ENCODE assay signal across 1 cellular context in genomic region chr9:131545003-131545785, GRCh38.
TF ChIP-seq lines count a peak whose summit lies in the region.

Gene PRRT1B, plus strand, starts transcription at chr9:131545523. Its CDS starts 93 bp downstream, at chr9:131545616.

TF ChIP-seq in HepG2, 621 proteins besides CTCF, POLR2A, EP300 and RAD21 (continued from another document and continues in another):
- no peak for TF ChIP-seq ZBTB40 (IDR thresholded peaks at IDR 0.05)
- no peak for TF ChIP-seq ZBTB40 (CRISPR knock-in tag; IDR thresholded peaks at IDR 0.05)
- no peak for TF ChIP-seq NCOA5 (CRISPR knock-in tag; IDR thresholded peaks at IDR 0.05)
- peak; percentile 91 for TF ChIP-seq PHF21A (CRISPR knock-in tag; IDR thresholded peaks at IDR 0.05)
- peak; percentile 74; the same call in 1 of the 2 replicates for TF ChIP-seq ZNF331 (CRISPR knock-in tag; IDR thresholded peaks at IDR 0.05)
- peak; percentile 84 for TF ChIP-seq HDAC1 (CRISPR knock-in tag; IDR thresholded peaks at IDR 0.05)
- peak; percentile 100 for TF ChIP-seq HNRNPUL1 (IDR thresholded peaks at IDR 0.05; ENCODE audit: low read depth, low read length)
- TF ChIP-seq BORCS8-MEF2B (CRISPR knock-in tag; IDR thresholded peaks at IDR 0.05): peak; percentile 89
- TF ChIP-seq MIXL1 (CRISPR knock-in tag; IDR thresholded peaks at IDR 0.05): peak; percentile 72
- TF ChIP-seq GABPB1 (CRISPR knock-in tag; IDR thresholded peaks at IDR 0.05): peak; percentile 72; the same call in 1 of the 2 replicates
- TF ChIP-seq KDM2A (CRISPR knock-in tag; IDR thresholded peaks at IDR 0.05; ENCODE audit: borderline replicate concordance, low read depth): peak; percentile 81
- TF ChIP-seq ELF3 (CRISPR knock-in tag; IDR thresholded peaks at IDR 0.05): peak; percentile 86
- no peak for TF ChIP-seq NFRKB (IDR thresholded peaks at IDR 0.05)
- peak; percentile 71; the same call in 1 of the 2 replicates for TF ChIP-seq MIER2 (CRISPR knock-in tag; IDR thresholded peaks at IDR 0.05)
- no peak for TF ChIP-seq ZNF431 (CRISPR knock-in tag; IDR thresholded peaks at IDR 0.05; ENCODE audit: borderline replicate concordance, low read depth)
- TF ChIP-seq CBX5 (CRISPR knock-in tag; IDR thresholded peaks at IDR 0.05; ENCODE audit: borderline replicate concordance): peak; percentile 58; the same call in 1 of the 2 replicates
- no peak; the same call in 1 of the 2 replicates for TF ChIP-seq ZBTB43 (CRISPR knock-in tag; conservative IDR thresholded peaks at IDR 0.05)
- 0 out of 2 replicates have a peak, but pooled peaks have one; percentile 23 for TF ChIP-seq ZNF792 (CRISPR knock-in tag; IDR thresholded peaks at IDR 0.05)
- TF ChIP-seq SIX4 (CRISPR knock-in tag; IDR thresholded peaks at IDR 0.05): peak; percentile 97
- TF ChIP-seq FOXA3 (CRISPR knock-in tag; IDR thresholded peaks at IDR 0.05): peak; percentile 97
- peak; percentile 99 for TF ChIP-seq BCL6 (CRISPR knock-in tag; IDR thresholded peaks at IDR 0.05)
- TF ChIP-seq SKI (IDR thresholded peaks at IDR 0.05; ENCODE audit: partially characterized antibody): peak; percentile 79
- TF ChIP-seq GATAD2A (CRISPR knock-in tag; IDR thresholded peaks at IDR 0.05): peak; percentile 47; the same call in 1 of the 2 replicates
- TF ChIP-seq YY1 (IDR thresholded peaks at IDR 0.05; ENCODE audit: insufficient read depth, insufficient replicate concordance, low read depth, low read length): peak; percentile 68
- peak; percentile 87 for TF ChIP-seq IKZF5 (CRISPR knock-in tag; IDR thresholded peaks at IDR 0.05)
- TF ChIP-seq ZNF441 (CRISPR knock-in tag; IDR thresholded peaks at IDR 0.05; ENCODE audit: borderline replicate concordance): no peak
- peak; percentile 64; the same call in 1 of the 2 replicates for TF ChIP-seq ZNF280D (CRISPR knock-in tag; IDR thresholded peaks at IDR 0.05)
- TF ChIP-seq ISX (CRISPR knock-in tag; conservative IDR thresholded peaks at IDR 0.05): no peak
- peak; percentile 96 for TF ChIP-seq SIX1 (CRISPR knock-in tag; IDR thresholded peaks at IDR 0.05; ENCODE audit: borderline replicate concordance)
- TF ChIP-seq FOXA1 (IDR thresholded peaks at IDR 0.05): peak; percentile 81
- peak; percentile 100 for TF ChIP-seq FOXA1 (CRISPR knock-in tag; IDR thresholded peaks at IDR 0.05)
- peak; percentile 56; the same call in 1 of the 2 replicates for TF ChIP-seq FOXK1 (CRISPR knock-in tag; IDR thresholded peaks at IDR 0.05; ENCODE audit: borderline replicate concordance, low read depth)
- TF ChIP-seq ZSCAN31 (CRISPR knock-in tag; IDR thresholded peaks at IDR 0.05; ENCODE audit: low read depth): no peak
- TF ChIP-seq ZFP91 (CRISPR knock-in tag; IDR thresholded peaks at IDR 0.05; ENCODE audit: borderline replicate concordance): peak; percentile 58; the same call in 1 of the 2 replicates
- TF ChIP-seq RBM39 (IDR thresholded peaks at IDR 0.05; ENCODE audit: low read depth, low read length, poor library complexity, severe bottlenecking): peak; percentile 69
- peak; percentile 84; the same call in 1 of the 2 replicates for TF ChIP-seq MEIS2 (CRISPR knock-in tag; IDR thresholded peaks at IDR 0.05)
- TF ChIP-seq AHDC1 (CRISPR knock-in tag; IDR thresholded peaks at IDR 0.05; ENCODE audit: borderline replicate concordance): peak; percentile 55; the same call in 1 of the 2 replicates
- TF ChIP-seq SRSF1 (optimal IDR thresholded peaks at IDR 0.05; ENCODE audit: low read depth, low read length): no peak
- peak; percentile 51; the same call in 1 of the 2 replicates for TF ChIP-seq NCOR1 (IDR thresholded peaks at IDR 0.05; ENCODE audit: borderline replicate concordance, low read length)
- peak; percentile 59; the same call in 1 of the 2 replicates for TF ChIP-seq KDM4B (CRISPR knock-in tag; IDR thresholded peaks at IDR 0.05)
- 0 out of 2 replicates have a peak, but pooled peaks have one; percentile 10 for TF ChIP-seq CEBPG (CRISPR knock-in tag; IDR thresholded peaks at IDR 0.05)
- TF ChIP-seq ZFP36L1 (CRISPR knock-in tag; IDR thresholded peaks at IDR 0.05): no peak
